In the genomic region with DNA sequence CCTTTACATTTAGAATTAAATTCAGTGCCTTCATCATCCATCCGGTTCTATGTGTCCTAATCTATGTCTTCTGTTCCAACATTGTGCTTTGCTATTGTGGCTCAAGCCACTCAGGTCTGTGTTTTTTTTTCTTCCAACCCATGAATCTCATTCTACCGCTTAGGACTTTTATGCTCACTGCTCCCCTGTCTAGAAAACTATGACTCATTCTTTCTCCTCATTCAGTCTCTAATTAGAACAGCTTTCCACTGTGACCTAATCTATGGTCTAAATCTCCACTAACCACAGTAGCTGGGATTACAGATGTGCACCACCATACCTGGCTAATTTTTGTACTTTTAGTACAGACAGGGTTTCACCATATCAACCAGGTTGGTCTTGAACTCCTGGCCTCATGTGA, we compare ENCODE assay signal across 33 cellular contexts.
A peak's percentile ranks its signal among the peaks of the same experiment; 100 is the strongest.
DNase-seq lines count a peak whose midpoint lies in the region; FAIRE-seq and TF ChIP-seq lines count a peak whose summit lies in the region.
"Had no signal": no experiment of that assay in that cellular context is flagged by ENCODE, and none has a peak within 500 bp of the region (broad histone marks: within the 10 kb centered on the region; RNA-seq: fewer than 3 reads in every experiment).

No MANE protein-coding gene starts in this region.

- POLR2A ChIA-PET in endothelial cell of umbilical vein (lab: Charles Lee), result no interaction called here

- peak; percentile 35 for DNase-seq in ELR (ENCODE audit: low read depth)
- peak; percentile 58 for DNase-seq in NCI-H446 treated with DMSO at 0.1 percent for 48 hours (lab: John Stamatoyannopoulos, UW)
- DNase-seq in endothelial cell of umbilical vein (ENCODE audit: low read depth, low spot score), result peak; percentile 3
- DNase-seq in retinal pigment epithelial cell (ENCODE audit: low read depth), result peak; percentile 52
- no peak for DNase-seq in dedifferentiated amniotic fluid mesenchymal stem cell (ENCODE audit: extremely low spot score)
- DNase-seq in GM03348 (ENCODE audit: low spot score), result no peak
- DNase-seq in dermis blood vessel endothelial cell, result no peak
- DNase-seq: activated CD4-positive, alpha-beta T cell treated with anti-CD3 and anti-CD28 coated beads for 36 hours; activated CD8-positive, alpha-beta memory T cell treated with anti-CD3 and anti-CD28 coated beads for 24 hours; activated naive CD4-positive, alpha-beta T cell treated with anti-CD3 and anti-CD28 coated beads, Interleukin-2, amount 50 U/mL, for 16 hours; activated T-cell treated with anti-CD3 and anti-CD28 coated beads for 4 hours; amniotic stem cell; Caco-2; colonic mucosa; DMS79; effector memory CD4-positive, alpha-beta T cell; erythroblast; GF-D8; islet precursor cell; left ventricle myocardium superior; NCI-H1417; NCI-H2081 treated with DMSO at 0.1 percent for 48 hours; NCI-H345; NCI-H774; posterior cingulate gyrus; SIG-M5; stimulated activated CD8-positive, alpha-beta memory T cell treated with anti-CD3 and anti-CD28 coated beads, Interleukin-4, amount 100 ng/mL, for 48 hours; T1000 had no signal

- CTCF ChIA-PET in endothelial cell of umbilical vein (lab: Charles Lee), result no interaction called here

- H3K9me3 ChIP-seq in endothelial cell of umbilical vein (replicated peaks; ENCODE audit: control insufficient read depth, insufficient read depth, low read length), result no peaks in the 10 kb centered on the region
- H3K9me3 ChIP-seq: Caco-2, colonic mucosa had no signal

- intact Hi-C loops in endothelial cell of umbilical vein (cut with micrococcal nuclease), result no loop called here

- no peaks in the 10 kb centered on the region for H3K27me3 ChIP-seq in endothelial cell of umbilical vein (ENCODE audit: control insufficient read depth in 2 of 2, insufficient read depth in 2 of 2, low read length in 2 of 2)
- H3K27me3 ChIP-seq: cardiac muscle cell, colonic mucosa had no signal

- no peak overlapping the region for H3K4me2 ChIP-seq in endothelial cell of umbilical vein (ENCODE audit: insufficient read depth, low read length)

- no peaks in the 10 kb centered on the region for H3K79me2 ChIP-seq in endothelial cell of umbilical vein (ENCODE audit: control insufficient read depth, insufficient read depth, low read length)

- dilution Hi-C loops in endothelial cell of umbilical vein (cut with MboI; ENCODE audit: extremely low pct_ligation_motif_present, low sequenced_read_pairs), result no loop called here

- no TSS peak for BruUV-seq in endothelial cell of umbilical vein (replicated peaks; lab: Mats Ljungman, UMichigan)

- no peaks in the 10 kb centered on the region for H3K9me1 ChIP-seq in endothelial cell of umbilical vein (replicated peaks; ENCODE audit: control insufficient read depth, extremely low read depth, insufficient read depth, low read length)

- no peaks in the 10 kb centered on the region for H4K20me1 ChIP-seq in endothelial cell of umbilical vein (replicated peaks; ENCODE audit: control insufficient read depth, extremely low read depth, insufficient read depth, low read length)

- H2AFZ ChIP-seq in endothelial cell of umbilical vein (ENCODE audit: low read depth, low read length), result no peak overlapping the region

- H3K36me3 ChIP-seq in endothelial cell of umbilical vein (ENCODE audit: control insufficient read depth in 2 of 2, extremely low read depth in 1 of 2, insufficient read depth in 2 of 2, low read length in 2 of 2), result no peaks in the 10 kb centered on the region
- H3K36me3 ChIP-seq: cardiac muscle cell, colonic mucosa had no signal

- TF ChIP-seq CTCF in endothelial cell of umbilical vein (IDR thresholded peaks at IDR 0.05; ENCODE audit: extremely low read depth in 1 of 2, insufficient read depth in 1 of 2, low read depth in 1 of 2, low read length in 2 of 2) (no peak), retinal pigment epithelial cell (conservative IDR thresholded peaks at IDR 0.05; ENCODE audit: low read depth, low read length) (no peak)

- no peak overlapping the region for H3K27ac ChIP-seq in endothelial cell of umbilical vein (ENCODE audit: insufficient read depth, low read depth, low read length)
- H3K27ac ChIP-seq: C4-2B, cardiac muscle cell, colonic mucosa, VCaP had no signal

- FAIRE-seq in endothelial cell of umbilical vein (lab: Jason Lieb, UNC), result no peak
- FAIRE-seq: HTR-8/SVneo, K562 had no signal

- H3K4me3 ChIP-seq in endothelial cell of umbilical vein (replicated peaks in 1 of 3; ENCODE audit: insufficient read depth in 1 of 3, low read depth in 1 of 3, low read length in 3 of 3), result no peak overlapping the region
- H3K4me3 ChIP-seq in retinal pigment epithelial cell (ENCODE audit: low read length), result no peak overlapping the region
- H3K4me3 ChIP-seq: cardiac muscle cell, colonic mucosa, K562 had no signal

- H3K9ac ChIP-seq in endothelial cell of umbilical vein (replicated peaks; ENCODE audit: extremely low read depth, insufficient read depth, low read length), result no peak overlapping the region

- no peaks in the 10 kb centered on the region for H3K4me1 ChIP-seq in endothelial cell of umbilical vein (ENCODE audit: control insufficient read depth, extremely low read depth, insufficient read depth, low read length)
- H3K4me1 ChIP-seq: Caco-2, colonic mucosa had no signal

- no peak for TF ChIP-seq POLR2A in endothelial cell of umbilical vein (IDR thresholded peaks at IDR 0.05; ENCODE audit: low read depth, low read length)

TF ChIP-seq in endothelial cell of umbilical vein, 7 proteins besides CTCF, POLR2A, EP300 and RAD21:
- TF ChIP-seq MYC (IDR thresholded peaks at IDR 0.05; ENCODE audit: low read depth, low read length) (no peak), FOS (IDR thresholded peaks at IDR 0.05; ENCODE audit: borderline replicate concordance, insufficient read depth, low read length) (no peak), GATA2 (IDR thresholded peaks at IDR 0.05; ENCODE audit: insufficient read depth, insufficient read length, low read depth, low read length) (no peak), EZH2 (IDR thresholded peaks at IDR 0.05; ENCODE audit: borderline replicate concordance, low read depth, low read length, severe bottlenecking) (no peak), POLR2AphosphoS5 (IDR thresholded peaks at IDR 0.05; ENCODE audit: insufficient read depth, low read depth, low read length) (no peak), JUN (IDR thresholded peaks at IDR 0.05; ENCODE audit: borderline replicate concordance, insufficient read depth, insufficient read length, low read depth) (no peak)
- TF ChIP-seq, protein P1, sequence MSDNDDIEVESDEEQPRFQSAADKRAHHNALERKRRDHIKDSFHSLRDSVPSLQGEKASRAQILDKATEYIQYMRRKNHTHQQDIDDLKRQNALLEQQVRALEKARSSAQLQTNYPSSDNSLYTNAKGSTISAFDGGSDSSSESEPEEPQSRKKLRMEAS (IDR thresholded peaks at IDR 0.05; ENCODE audit: insufficient read depth, insufficient read length), result no peak

Comparison
In these comparisons a context has a peak if more than half of its experiments do, and no peak if none do; other contexts are left out.
1. DNase-seq: peak in ELR (single experiment), NCI-H446 treated with DMSO at 0.1 percent for 48 hours (single experiment), endothelial cell of umbilical vein (single experiment) and retinal pigment epithelial cell (single experiment); none in dedifferentiated amniotic fluid mesenchymal stem cell (single experiment), GM03348 (single experiment) and dermis blood vessel endothelial cell (single experiment).